In the genomic region with DNA sequence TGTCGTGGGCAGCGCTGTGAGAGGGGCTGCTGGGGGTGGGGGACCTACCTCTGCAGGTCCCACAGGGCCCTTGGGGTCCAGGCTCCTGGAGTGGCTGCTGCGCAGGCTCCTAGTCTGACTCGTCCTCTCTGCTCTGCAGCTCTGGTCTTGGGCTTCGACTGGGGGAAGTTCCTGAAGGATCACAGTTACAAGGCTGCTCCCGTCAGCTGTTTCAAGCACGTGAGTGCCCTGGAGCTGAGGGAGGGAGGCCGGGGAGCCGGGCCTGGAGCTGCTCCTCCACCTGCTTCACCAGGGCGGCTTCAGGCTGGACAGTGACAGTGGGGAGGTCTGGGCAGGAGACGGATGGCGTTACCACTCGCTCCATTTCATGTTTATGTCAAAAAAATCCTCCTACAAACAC, we compare ENCODE assay signal across 10 cellular contexts. TPM values are rescaled to one million over a fixed set of nuclear protein-coding genes. Genes with fewer than 3 reads are reported as not detected.
DNase-seq lines count a peak whose midpoint lies in the region; ATAC-seq lines count a peak whose summit lies in the region.
"Had no signal": no experiment of that assay in that cellular context is flagged by ENCODE, and none has a peak within 500 bp of the region (broad histone marks: within the 10 kb centered on the region; RNA-seq: fewer than 3 reads in every experiment).

No MANE protein-coding gene starts in this region.

- no peak overlapping the region for H3K23ac ChIP-seq in mesendoderm (ENCODE audit: low read length)

- DNase-seq in NCI-H1105 treated with DMSO at 0.1 percent for 48 hours (lab: John Stamatoyannopoulos, UW), result peak; percentile 77
- no peak for DNase-seq in central memory CD8-positive, alpha-beta T cell (ENCODE audit: low spot score in 2 of 2)
- DNase-seq in mesendoderm, result no peak
- no peak for DNase-seq in pons (ENCODE audit: low spot score)
- DNase-seq in HT-29 (ENCODE audit: low spot score), result no peak
- no peak for DNase-seq in central memory CD4-positive, alpha-beta T cell
- DNase-seq: NCI-H446 treated with DMSO at 0.1 percent for 48 hours, pancreas had no signal

- no peaks in the 10 kb centered on the region for H3K27me3 Mint-ChIP-seq in central memory CD8-positive, alpha-beta T cell

- H3K36me3 ChIP-seq in ACC112 (ENCODE audit: insufficient read depth, low read length) (peaks cover 15% of the 10 kb centered on the region), mesendoderm (ENCODE audit: control insufficient read depth, insufficient read depth, low read length) (peaks cover 12% of the 10 kb centered on the region)

- H3K4me2 ChIP-seq in mesendoderm (ENCODE audit: low read length), result no peak overlapping the region

- no peak overlapping the region for H4K8ac ChIP-seq in mesendoderm (ENCODE audit: low read depth, low read length)

- no peak overlapping the region for H2AK5ac ChIP-seq in mesendoderm (ENCODE audit: low read length)

- no peak overlapping the region for H3K4ac ChIP-seq in mesendoderm (ENCODE audit: low read depth, low read length)

- no peak overlapping the region for H3K18ac ChIP-seq in mesendoderm (ENCODE audit: low read length)

- no peaks in the 10 kb centered on the region for H3K9me3 Mint-ChIP-seq in central memory CD8-positive, alpha-beta T cell

- H3K79me1 ChIP-seq in mesendoderm (ENCODE audit: low read length), result no peaks in the 10 kb centered on the region

- no peak overlapping the region for H3K4me3 ChIP-seq in ACC112 (ENCODE audit: low read depth, low read length)
- H3K4me3 ChIP-seq in mesendoderm (ENCODE audit: low read length), result no peak overlapping the region
- H3K4me3 ChIP-seq: pancreas had no signal

- H3K79me2 ChIP-seq in ACC112 (ENCODE audit: control insufficient read depth, insufficient read depth, low read length, unreplicated experiment) (no peaks in the 10 kb centered on the region), mesendoderm (ENCODE audit: control insufficient read depth, insufficient read depth, low read length) (no peaks in the 10 kb centered on the region)

- H2BK15ac ChIP-seq in mesendoderm (replicated peaks; ENCODE audit: low read depth), result no peak overlapping the region

- no peak overlapping the region for H2BK120ac ChIP-seq in mesendoderm (ENCODE audit: low read depth, low read length)

- H3K4me1 Mint-ChIP-seq in central memory CD8-positive, alpha-beta T cell, result peaks cover 10% of the 10 kb centered on the region

- H3K56ac ChIP-seq in mesendoderm (ENCODE audit: low read length), result peak overlapping the region; percentile 25

- no peak overlapping the region for H4K5ac ChIP-seq in mesendoderm (ENCODE audit: low read length)

- H3K27ac Mint-ChIP-seq in central memory CD8-positive, alpha-beta T cell (ENCODE audit: low read depth), result peak overlapping the region; percentile 47

- H3K4me3 Mint-ChIP-seq in central memory CD8-positive, alpha-beta T cell, result no peak overlapping the region

- H3K36me3 Mint-ChIP-seq in central memory CD8-positive, alpha-beta T cell (ENCODE audit: insufficient read depth), result peaks cover 41% of the 10 kb centered on the region

- WGBS in mesendoderm (ENCODE audit: extremely low coverage, insufficient coverage, low lambda C conversion rate), result no CpG with 5 or more reads among the region's 13 CpGs

- H3K27ac ChIP-seq in ACC112 (ENCODE audit: low read depth, low read length), result peak overlapping the region; percentile 47; the same call in 1 of the 2 replicates
- peak overlapping the region; percentile 12 for H3K27ac ChIP-seq in mesendoderm (ENCODE audit: low read depth, low read length)

- H2AFZ ChIP-seq in ACC112 (ENCODE audit: low read length, unreplicated experiment), result no peak overlapping the region

- no peaks in the 10 kb centered on the region for H3K4me1 ChIP-seq in ACC112 (ENCODE audit: control insufficient read depth, insufficient read depth, low read length, unreplicated experiment)
- H3K4me1 ChIP-seq in mesendoderm (ENCODE audit: control insufficient read depth, low read depth, low read length), result no peaks in the 10 kb centered on the region
- H3K4me1 ChIP-seq: pancreas had no signal

- no peak for ATAC-seq in central memory CD8-positive, alpha-beta T cell (replicated peaks; ENCODE audit: extremely low read depth, poor library complexity, severe bottlenecking)
- ATAC-seq in GM21447 (IDR thresholded peaks at IDR 0.05; ENCODE audit: unreplicated experiment), result no peak

- H2BK5ac ChIP-seq in mesendoderm (ENCODE audit: low read length), result no peak overlapping the region

- H3K27me3 ChIP-seq in ACC112 (ENCODE audit: insufficient read depth, low read length), result no peaks in the 10 kb centered on the region
- no peaks in the 10 kb centered on the region for H3K27me3 ChIP-seq in mesendoderm (ENCODE audit: insufficient read depth, low read length, poor library complexity)
- H3K27me3 ChIP-seq: pancreas had no signal

- H3K9ac ChIP-seq in mesendoderm (ENCODE audit: low read length), result no peak overlapping the region

RNA-seq across cellular contexts. Expression of gene L3MBTL2, which starts 11.9 kb away (rescaled TPM):
- polyA plus RNA-seq in mesendoderm (2013, experiment 1 of 2), result 14.7 TPM
- 15.1 TPM for polyA plus RNA-seq in mesendoderm (2013, experiment 2 of 2)
- total RNA-seq in HT-29 (2014; rRNA removed; shearing (Covaris generic)), result 23.6 and 28.4 TPM in 2 replicates

RNA-seq across cellular contexts. Expression of gene CHADL, which starts 23.7 kb away (rescaled TPM):
- polyA plus RNA-seq in mesendoderm (2013, experiment 1 of 2), result 0.15 TPM
- 0.13 TPM for polyA plus RNA-seq in mesendoderm (2013, experiment 2 of 2)
- 0.76 TPM in 1 of 2 replicates, not detected in the other for total RNA-seq in HT-29 (2014; rRNA removed; shearing (Covaris generic))
